In the genomic region with DNA sequence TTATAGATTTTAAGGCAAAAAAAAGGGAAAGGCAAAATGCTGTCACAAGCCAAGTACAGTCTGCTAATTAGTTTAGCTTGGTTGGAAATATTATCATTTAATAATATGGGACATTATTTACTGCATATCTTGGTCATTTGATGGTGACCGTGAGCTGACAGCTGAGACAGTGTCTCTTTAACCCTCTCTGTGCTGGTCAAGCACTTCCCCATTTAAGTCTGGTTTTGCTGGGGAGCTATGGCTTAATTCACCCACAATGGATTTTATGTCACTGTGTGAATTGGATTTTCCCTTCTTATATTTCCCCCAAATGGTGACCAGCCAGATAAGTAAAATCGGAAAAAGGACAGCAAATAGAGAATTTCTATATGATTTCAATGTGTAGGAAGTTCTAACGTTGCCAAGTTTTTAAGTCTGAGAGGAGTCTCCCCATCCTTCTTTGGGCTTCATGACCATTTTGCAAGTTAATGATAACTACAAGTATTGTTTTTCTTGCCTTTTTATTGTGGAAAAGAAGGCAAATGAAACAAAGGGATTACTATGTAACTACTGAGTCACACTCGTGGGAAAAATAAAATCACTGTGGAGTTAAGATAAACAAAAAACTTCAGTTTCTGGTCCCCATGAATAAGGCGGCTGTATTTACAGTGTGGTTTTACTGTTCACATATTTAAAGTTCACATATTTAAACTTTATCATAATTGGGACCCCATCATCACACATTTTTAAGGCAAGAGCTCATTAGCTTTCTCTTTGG, we compare ENCODE assay signal across 20 cellular contexts.
"Had no signal": no experiment of that assay in that cellular context is flagged by ENCODE, and none has a peak within 500 bp of the region (broad histone marks: within the 10 kb centered on the region; RNA-seq: fewer than 3 reads in every experiment).

No MANE protein-coding gene starts in this region.

- DNase-seq: activated CD4-positive, alpha-beta T cell treated with anti-CD3 and anti-CD28 coated beads for 1 hour; activated CD4-positive, alpha-beta T cell treated with anti-CD3 and anti-CD28 coated beads, Interleukin-2, amount 50 U/mL, for 4 hours; activated naive CD4-positive, alpha-beta T cell treated with Interleukin-2 at 50 U/mL for 16 hours; activated naive CD8-positive, alpha-beta T cell treated with anti-CD3 and anti-CD28 coated beads, Interleukin-2, amount 50 U/mL, for 24 hours; aorta; cerebellar nuclear complex; effector CD8-positive, alpha-beta T cell; gastrocnemius medialis; heart right ventricle; left ventricle myocardium inferior; nucleus accumbens; right cardiac atrium; stimulated activated naive CD8-positive, alpha-beta T cell treated with anti-CD3 and anti-CD28 coated beads, Interleukin-15, Interleukin-2, amounts not matched to agents 100 U/mL and 50 U/mL, for 24 hours; T1000; upper lobe of left lung had no signal

- H3K4me1 ChIP-seq: breast epithelium, gastrocnemius medialis, heart right ventricle, left ventricle myocardium inferior, suprapubic skin, upper lobe of left lung had no signal

- H3K27me3 ChIP-seq: breast epithelium, gastrocnemius medialis, suprapubic skin, upper lobe of left lung had no signal

- ATAC-seq: activated naive CD8-positive, alpha-beta T cell treated with anti-CD3 and anti-CD28 coated beads, Interleukin-2, amount 50 U/mL, for 24 hours; activated T-helper 17 cell treated with anti-CD3 and anti-CD28 coated beads, Interleukin-2, amount 50 U/mL, for 72 hours; gastrocnemius medialis; heart right ventricle; natural killer cell treated with Interleukin-12 subunit alpha and Interleukin-12 subunit beta and Interleukin-15 and Interleukin-18, amount 100 ng/mL, for 72 hours; right cardiac atrium; stimulated activated naive CD8-positive, alpha-beta T cell treated with anti-CD3 and anti-CD28 coated beads, Interleukin-15, Interleukin-2, amounts not matched to agents 100 U/mL and 50 U/mL, for 24 hours had no signal

- H3K36me3 ChIP-seq: breast epithelium, gastrocnemius medialis, heart right ventricle, left ventricle myocardium inferior, suprapubic skin, upper lobe of left lung had no signal

- H3K9me3 ChIP-seq: breast epithelium, gastrocnemius medialis, heart right ventricle, left ventricle myocardium inferior, suprapubic skin, upper lobe of left lung had no signal

- H3K4me3 ChIP-seq: breast epithelium, gastrocnemius medialis, heart right ventricle, left ventricle myocardium inferior, smooth muscle cell, suprapubic skin, upper lobe of left lung had no signal

- H3K4me2 ChIP-seq: smooth muscle cell had no signal

- H3K27ac ChIP-seq: breast epithelium, gastrocnemius medialis, heart right ventricle, left ventricle myocardium inferior, suprapubic skin, upper lobe of left lung had no signal
